ENCODE assay signal across 13 cellular contexts in the genomic region with DNA sequence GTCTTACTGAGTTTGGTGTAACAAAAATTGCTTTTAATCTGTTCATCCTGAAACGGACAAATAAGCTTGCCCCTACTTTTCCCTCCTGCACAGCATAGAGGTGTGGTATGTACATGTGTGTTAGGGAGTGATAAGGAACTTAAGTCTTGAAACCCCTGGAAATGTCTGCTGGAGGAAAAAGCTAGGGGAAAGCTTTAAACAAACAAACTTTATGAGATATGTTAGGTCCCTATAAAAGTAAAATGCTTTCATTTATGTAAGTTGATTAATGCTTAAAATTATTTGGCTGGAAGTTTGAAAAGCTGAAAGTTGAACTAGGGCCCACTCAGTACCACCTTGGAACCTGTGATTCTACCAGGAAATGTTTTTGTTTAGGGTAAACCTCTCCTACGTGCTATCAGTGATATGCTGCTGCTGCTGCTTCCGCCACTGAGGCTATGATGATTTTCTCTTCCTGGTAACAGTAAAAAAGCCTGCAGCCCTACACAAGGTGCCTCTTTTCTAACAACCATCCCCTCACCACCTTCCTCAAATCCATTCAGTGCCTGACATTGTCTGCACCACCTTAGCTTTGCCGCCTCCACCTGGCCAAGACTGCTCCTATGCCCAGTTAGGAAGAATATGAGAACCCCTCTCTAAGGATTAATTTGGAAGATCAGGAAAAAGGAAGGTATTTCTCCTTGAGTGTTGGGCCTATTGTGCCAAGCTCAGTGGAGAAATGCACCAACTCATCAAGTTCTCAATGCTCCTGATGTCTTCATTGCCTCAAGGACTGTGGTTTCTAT. TPM values are rescaled to one million over a fixed set of nuclear protein-coding genes. Genes with fewer than 3 reads are reported as not detected.
DNase-seq lines count a peak whose midpoint lies in the region; ATAC-seq and TF ChIP-seq lines count a peak whose summit lies in the region.
"Had no signal": no experiment of that assay in that cellular context is flagged by ENCODE, and none has a peak within 500 bp of the region (broad histone marks: within the 10 kb centered on the region; RNA-seq: fewer than 3 reads in every experiment).

No MANE protein-coding gene starts in this region.

- H3K4me1 Mint-ChIP-seq in Calu3 (ENCODE audit: low read depth, unreplicated experiment) (peaks cover 16% of the 10 kb centered on the region), H9 (peaks cover 23 to 28% of the 10 kb centered on the region in 2 experiments)
- peaks cover 50% of the 10 kb centered on the region for H3K4me1 Mint-ChIP-seq in activated CD8-positive, alpha-beta T cell treated with anti-CD3 and anti-CD28 coated beads, Interleukin-2, amount 10 ng/mL, durations not matched to agents 7 days and 5 days (ENCODE audit: low read depth)
- H3K4me1 Mint-ChIP-seq in naive thymus-derived CD8-positive, alpha-beta T cell: peaks cover 22 to 55% (median 49%) of the 10 kb centered on the region in 4 donors

- H3K4me3 Mint-ChIP-seq in Calu3 (ENCODE audit: low read depth, unreplicated experiment): no peak overlapping the region
- H3K4me3 Mint-ChIP-seq in H9: peak overlapping the region in 1 of 2 experiments; percentile 16; a peak in 1 of 5 replicates
- H3K4me3 Mint-ChIP-seq in activated CD8-positive, alpha-beta T cell treated with anti-CD3 and anti-CD28 coated beads, Interleukin-2, amount 10 ng/mL, durations not matched to agents 7 days and 5 days: peak overlapping the region; percentile 26
- peak overlapping the region in 7 of 10 donors; percentile 24 to 73 (median 37) for H3K4me3 Mint-ChIP-seq in naive thymus-derived CD8-positive, alpha-beta T cell

- no peak overlapping the region for H3K4me2 ChIP-seq in H9 (ENCODE audit: insufficient read depth, insufficient read length, low read length)

- H2BK12ac ChIP-seq in H9 (ENCODE audit: insufficient read length, low read depth, low read length): no peak overlapping the region

- H2BK120ac ChIP-seq in H9 (ENCODE audit: low read depth, low read length, poor library complexity, severe bottlenecking): no peak overlapping the region

- no peaks in the 10 kb centered on the region; the same call in 1 of the 2 replicates for H3K4me1 ChIP-seq in H9 (ENCODE audit: insufficient read depth, low read length)

- no peaks in the 10 kb centered on the region for H3K79me1 ChIP-seq in H9 (ENCODE audit: insufficient read depth, low read depth, low read length, poor library complexity, severe bottlenecking)

- peaks cover 32% of the 10 kb centered on the region for H3K36me3 Mint-ChIP-seq in Calu3 (ENCODE audit: insufficient read depth, unreplicated experiment)
- no peaks in the 10 kb centered on the region; a peak in 2 of 7 replicates for H3K36me3 Mint-ChIP-seq in H9 (ENCODE audit: insufficient read depth in 1 of 3, low read depth in 3 of 3)
- H3K36me3 Mint-ChIP-seq in activated CD8-positive, alpha-beta T cell treated with anti-CD3 and anti-CD28 coated beads, Interleukin-2, amount 10 ng/mL, durations not matched to agents 7 days and 5 days (ENCODE audit: low read depth): peaks cover 11% of the 10 kb centered on the region
- H3K36me3 Mint-ChIP-seq in naive thymus-derived CD8-positive, alpha-beta T cell: peaks cover 0 to 4% (median 0%) of the 10 kb centered on the region in 3 donors

- no CpG with 5 or more reads among the region's 4 CpGs for WGBS in H9 (ENCODE audit: extremely low coverage, insufficient read length, low lambda C conversion rate)

- H3K23ac ChIP-seq in H9 (ENCODE audit: insufficient read length, low read depth, low read length): no peak overlapping the region

- no peaks in the 10 kb centered on the region for H3K9me3 ChIP-seq in H9 (ENCODE audit: control insufficient read depth, low read depth, low read length)
- H3K9me3 ChIP-seq: Caco-2 had no signal

- H2BK20ac ChIP-seq in H9 (ENCODE audit: low read depth, low read length, poor library complexity, severe bottlenecking): no peak overlapping the region

- peaks cover 8% of the 10 kb centered on the region; the same call in 1 of the 2 replicates for H3K79me2 ChIP-seq in H9 (ENCODE audit: insufficient read depth, low read length)

- BruUV-seq in Calu3 (replicated peaks; lab: Mats Ljungman, UMichigan): no TSS peak

- TF ChIP-seq CTCF in Calu3 (IDR thresholded peaks at IDR 0.05; ENCODE audit: unreplicated experiment) (no peak), H9 (conservative IDR thresholded peaks at IDR 0.05) (peak; percentile 37; the same call in 2 of the 3 replicates)

- H3K4ac ChIP-seq in H9 (ENCODE audit: low read depth, low read length): no peak overlapping the region

- no peak overlapping the region for H3K9ac ChIP-seq in H9 (ENCODE audit: extremely low read depth, insufficient read length, low read length)

- H2BK5ac ChIP-seq in H9 (ENCODE audit: insufficient read length, low read length): no peak overlapping the region

- no peak overlapping the region for H3K27ac ChIP-seq in H9 (ENCODE audit: insufficient read length, low read depth, low read length)

- H4K5ac ChIP-seq in H9 (ENCODE audit: insufficient read length, low read depth, low read length): no peak overlapping the region

- H4K8ac ChIP-seq in H9 (replicated peaks; ENCODE audit: insufficient read length, low read depth, low read length): no peak overlapping the region

- H3K23me2 ChIP-seq in H9 (ENCODE audit: insufficient read length, low read depth, low read length, poor library complexity, severe bottlenecking): peaks cover 12% of the 10 kb centered on the region

- H3K14ac ChIP-seq in H9 (ENCODE audit: insufficient read depth, low read length): no peak overlapping the region

- no peaks in the 10 kb centered on the region for H4K20me1 ChIP-seq in H9 (ENCODE audit: control insufficient read depth, insufficient read depth, insufficient read length)

- no peak overlapping the region for H3K18ac ChIP-seq in H9 (ENCODE audit: insufficient read length, low read depth, low read length)

- intact Hi-C loops in Calu3 (cut with micrococcal nuclease; ENCODE audit: unreplicated experiment): no loop called here

- H2AK5ac ChIP-seq in H9 (ENCODE audit: insufficient read length, low read length): no peak overlapping the region

- CTCF ChIA-PET in Calu3 (lab: Charles Lee): interaction anchor here (1.6 kb wide), 1 partner anchor 16 kb away, joined by 3 read pairs; no protein-coding TSS in a partner anchor
- CTCF ChIA-PET in activated CD8-positive, alpha-beta T cell treated with anti-CD3 and anti-CD28 coated beads, Interleukin-2, amount 10 ng/mL, durations not matched to agents 7 days and 5 days (lab: Charles Lee): interaction anchor here (0.8 to 10.3 kb wide), 8 partner anchors 9 to 104 kb away, joined by 3 to 170 read pairs (median 7); a partner anchor contains a TSS

- H2AFZ ChIP-seq in H9 (ENCODE audit: low read length): no peak overlapping the region

- POLR2A ChIA-PET in activated CD8-positive, alpha-beta T cell treated with anti-CD3 and anti-CD28 coated beads, Interleukin-2, amount 10 ng/mL, durations not matched to agents 7 days and 5 days (lab: Charles Lee): interaction anchor here (0.6 to 5.8 kb wide), 4 partner anchors 13 to 156 kb away, joined by 3 to 81 read pairs (median 10); a partner anchor contains a TSS
- POLR2A ChIA-PET in naive thymus-derived CD8-positive, alpha-beta T cell (lab: Charles Lee): interaction anchor here (0.6 to 5.1 kb wide), 4 partner anchors 13 to 288 kb away, joined by 3 to 42 read pairs (median 12); a partner anchor contains a TSS

- H2BK15ac ChIP-seq in H9 (ENCODE audit: low read depth, low read length): no peak overlapping the region

- H3K27me3 ChIP-seq in H9 (ENCODE audit: insufficient read depth, low read length): no peaks in the 10 kb centered on the region

- H3K27ac Mint-ChIP-seq in Calu3 (ENCODE audit: unreplicated experiment): no peak overlapping the region
- no peak overlapping the region; a peak in 1 of 7 replicates for H3K27ac Mint-ChIP-seq in H9
- peak overlapping the region; percentile 98 for H3K27ac Mint-ChIP-seq in activated CD8-positive, alpha-beta T cell treated with anti-CD3 and anti-CD28 coated beads, Interleukin-2, amount 10 ng/mL, durations not matched to agents 7 days and 5 days
- H3K27ac Mint-ChIP-seq in naive thymus-derived CD8-positive, alpha-beta T cell: peak overlapping the region in 9 of 10 donors; percentile 16 to 97 (median 72)

- H3K56ac ChIP-seq in H9 (ENCODE audit: insufficient read length, low read depth, low read length): no peak overlapping the region

- H3K9me3 Mint-ChIP-seq in Calu3 (ENCODE audit: low read depth, unreplicated experiment) (no peaks in the 10 kb centered on the region), H9 (no peaks in the 10 kb centered on the region)
- H3K9me3 Mint-ChIP-seq in activated CD8-positive, alpha-beta T cell treated with anti-CD3 and anti-CD28 coated beads, Interleukin-2, amount 10 ng/mL, durations not matched to agents 7 days and 5 days (ENCODE audit: insufficient read depth): no peaks in the 10 kb centered on the region
- H3K9me3 Mint-ChIP-seq in naive thymus-derived CD8-positive, alpha-beta T cell: no peaks in the 10 kb centered on the region

- no peak for ATAC-seq in activated CD8-positive, alpha-beta T cell treated with anti-CD3 and anti-CD28 coated beads, Interleukin-2, amount 10 ng/mL, durations not matched to agents 7 days and 5 days
- ATAC-seq in naive thymus-derived CD8-positive, alpha-beta T cell: no peak
- ATAC-seq: right cardiac atrium had no signal

- H3T11ph ChIP-seq in H9 (ENCODE audit: low read length): no peak overlapping the region

- no peaks in the 10 kb centered on the region for H3K27me3 Mint-ChIP-seq in Calu3 (ENCODE audit: unreplicated experiment)
- H3K27me3 Mint-ChIP-seq in H9 (ENCODE audit: low read depth): no peaks in the 10 kb centered on the region
- H3K27me3 Mint-ChIP-seq in activated CD8-positive, alpha-beta T cell treated with anti-CD3 and anti-CD28 coated beads, Interleukin-2, amount 10 ng/mL, durations not matched to agents 7 days and 5 days (ENCODE audit: low read depth): no peaks in the 10 kb centered on the region
- H3K27me3 Mint-ChIP-seq in naive thymus-derived CD8-positive, alpha-beta T cell: peaks cover 0 to 6% (median 0%) of the 10 kb centered on the region in 5 donors

- H4K91ac ChIP-seq in H9 (ENCODE audit: insufficient read length, low read depth, low read length): no peak overlapping the region

- DNase-seq in Calu3 (peak; percentile 12), H9 (peak; percentile 53), medulla oblongata (ENCODE audit: extremely low spot score) (no peak), NCI-H2029 (lab: John Stamatoyannopoulos, UW) (no peak), cerebellum (ENCODE audit: low spot score) (no peak)
- peak; percentile 36 for DNase-seq in activated CD8-positive, alpha-beta T cell treated with anti-CD3 and anti-CD28 coated beads, Interleukin-2, amount 10 ng/mL, durations not matched to agents 7 days and 5 days
- peak in 2 of 10 donors; percentile 25 to 30 for DNase-seq in naive thymus-derived CD8-positive, alpha-beta T cell
- DNase-seq: activated CD4-positive, CD25-positive, alpha-beta regulatory T cell; activated naive CD4-positive, alpha-beta T cell; Caco-2; NCI-H1417; right cardiac atrium; substantia nigra had no signal

RNA-seq across cellular contexts. Expression of a gene that starts 2.5 kb away (rescaled TPM):
- total RNA-seq in Calu3 (2022) (58.4 and 61.2 TPM in 2 replicates), H9 (2021) (86.9 and 89.2 TPM in 2 replicates), cerebellum (44.9 TPM)
- 10 to 100 TPM; 22.6 to 22.8 TPM for total RNA-seq in activated CD8-positive, alpha-beta T cell treated with anti-CD3 and anti-CD28 coated beads, Interleukin-2, amount 10 ng/mL, durations not matched to agents 7 days and 5 days
- total RNA-seq in naive thymus-derived CD8-positive, alpha-beta T cell: 10 to 100 TPM; 13.8 to 17.9 TPM
- polyA plus RNA-seq in naive thymus-derived CD8-positive, alpha-beta T cell: 1 to 10 TPM in 2 of 3 donors, under 1 TPM in 1; 0.68 to 3.3 (median 2.9) TPM

Comparison
In these comparisons a context has a peak if more than half of its experiments do, and no peak if none do; other contexts are left out.
1. DNase-seq: peak in Calu3 (single experiment), H9 (single experiment) and activated CD8-positive, alpha-beta T cell treated with anti-CD3 and anti-CD28 coated beads, Interleukin-2, amount 10 ng/mL, durations not matched to agents 7 days and 5 days (single experiment); none in medulla oblongata (single experiment), NCI-H2029 (single experiment) and cerebellum (single experiment).
2. H3K27ac Mint-ChIP-seq: peak in activated CD8-positive, alpha-beta T cell treated with anti-CD3 and anti-CD28 coated beads, Interleukin-2, amount 10 ng/mL, durations not matched to agents 7 days and 5 days (single experiment) and naive thymus-derived CD8-positive, alpha-beta T cell (9 of 10); none in Calu3 (single experiment) and H9 (0 of 3).